Comparison of ENCODE assay signal across 8 cellular contexts in genomic region chr2:36672199-36672598, GRCh38. TPM values are rescaled to one million over a fixed set of nuclear protein-coding genes. Genes with fewer than 3 reads are reported as not detected.
DNase-seq lines count a peak whose midpoint lies in the region; ATAC-seq, FAIRE-seq and TF ChIP-seq lines count a peak whose summit lies in the region.

No MANE protein-coding gene starts in this region.

- FAIRE-seq in HTR-8/SVneo (lab: Jason Lieb, UNC), result no peak

- no peak overlapping the region for H3K4me3 ChIP-seq in cardiac fibroblast (replicated peaks in 1 of 2; ENCODE audit: low read depth in 2 of 2, low read length in 2 of 2)

- no peak for ATAC-seq in GM21576 (IDR thresholded peaks at IDR 0.05; ENCODE audit: unreplicated experiment)

- peak; percentile 66 for DNase-seq in ELR (ENCODE audit: low read depth)
- DNase-seq in LoVo (ENCODE audit: low spot score), result peak; percentile 35
- peak; percentile 67 to 76 for DNase-seq in cardiac fibroblast (ENCODE audit: low read depth in 2 of 2)
- peak; percentile 42 for DNase-seq in myocyte (ENCODE audit: low read depth)
- no peak for DNase-seq in HTR-8/SVneo (ENCODE audit: insufficient read length, low spot score)
- no peak for DNase-seq in GM20000 (ENCODE audit: low spot score)
- DNase-seq in ecto neural progenitor cell (ENCODE audit: low spot score), result no peak

- TF ChIP-seq CTCF in cardiac fibroblast (IDR thresholded peaks at IDR 0.05; ENCODE audit: low read depth, low read length) (peak; percentile 67), GM20000 (IDR thresholded peaks at IDR 0.05; ENCODE audit: extremely low read depth, missing control alignments) (no peak)

RNA-seq across cellular contexts. Expression of gene VIT, which starts 24.3 kb away (rescaled TPM):
- total RNA-seq in myocyte, result 0.10 TPM in 1 of 2 replicates, not detected in the other
- polyA plus RNA-seq in myocyte (2012), result 0.38 TPM

Comparison
In these comparisons a context has a peak if more than half of its experiments do, and no peak if none do; other contexts are left out.
1. DNase-seq: peak in ELR (single experiment), LoVo (single experiment), cardiac fibroblast (2 of 2) and myocyte (single experiment); none in HTR-8/SVneo (single experiment), GM20000 (single experiment) and ecto neural progenitor cell (single experiment).